Comparison of ENCODE assay signal across 8 cellular contexts in genomic region chr5:76402880-76403712, GRCh38. TPM values are rescaled to one million over a fixed set of nuclear protein-coding genes. Genes with fewer than 3 reads are reported as not detected.
DNase-seq lines count a peak whose midpoint lies in the region; ATAC-seq and TF ChIP-seq lines count a peak whose summit lies in the region.

IQGAP2 (plus strand) TSS chr5:76403285; CDS start chr5:76403546, 261 bp downstream.

- H3K9ac ChIP-seq in SK-N-MC (ENCODE audit: insufficient read length) = peak within 1 kb of the TSS; percentile 83

- DNase-seq in CD8-positive, alpha-beta T cell = peak; percentile 73 to 92 (median 80)
- DNase-seq in SK-N-MC (ENCODE audit: low read depth, low spot score) = no peak
- peak; percentile 83 for DNase-seq in activated naive CD4-positive, alpha-beta T cell treated with Interleukin-2 at 50 U/mL for 16 hours
- peak; percentile 62 to 84 for DNase-seq in cardiac muscle cell (ENCODE audit: low read depth in 1 of 2, low spot score in 1 of 2)
- DNase-seq in posterior vena cava (ENCODE audit: low spot score) = peak; percentile 93
- DNase-seq in upper lobe of right lung = peak; percentile 91

- peak within 1 kb of the TSS; percentile 90 for H3K27ac ChIP-seq in CD8-positive, alpha-beta T cell (ENCODE audit: low read depth, low read length)
- H3K27ac ChIP-seq in SK-N-MC (peak within 1 kb of the TSS; percentile 38; the same call in 1 of the 2 replicates), cardiac muscle cell (no peak within 1 kb of the TSS), upper lobe of right lung (peak within 1 kb of the TSS; percentile 76)

- peak; percentile 54 for ATAC-seq in CD8-positive, alpha-beta T cell
- ATAC-seq in GM19395 (IDR thresholded peaks at IDR 0.05; ENCODE audit: unreplicated experiment) (peak; percentile 55), HG03520 (IDR thresholded peaks at IDR 0.05; ENCODE audit: unreplicated experiment) (peak; percentile 54), upper lobe of right lung (peak; percentile 93)

- H3K4me3 Mint-ChIP-seq in CD8-positive, alpha-beta T cell = peak within 1 kb of the TSS; percentile 95

- H3K27me3 Mint-ChIP-seq in CD8-positive, alpha-beta T cell (ENCODE audit: low read depth) = no peaks in the 10 kb centered on the region

- no peaks in the 10 kb centered on the region for H3K27me3 ChIP-seq in CD8-positive, alpha-beta T cell (ENCODE audit: insufficient read depth, low read length)
- peaks cover 5% of the 10 kb centered on the region for H3K27me3 ChIP-seq in cardiac muscle cell
- H3K27me3 ChIP-seq in upper lobe of right lung = no peaks in the 10 kb centered on the region

- H3K4me1 ChIP-seq in CD8-positive, alpha-beta T cell (ENCODE audit: insufficient read depth, low read length) = peaks cover 44% of the 10 kb centered on the region
- H3K4me1 ChIP-seq in cardiac muscle cell (ENCODE audit: low read depth) (no peaks in the 10 kb centered on the region), upper lobe of right lung (peaks cover 10% of the 10 kb centered on the region)

- H3K27ac Mint-ChIP-seq in CD8-positive, alpha-beta T cell = peak within 1 kb of the TSS; percentile 98

- H3K36me3 Mint-ChIP-seq in CD8-positive, alpha-beta T cell = peaks cover 7% of the 10 kb centered on the region

- peak within 1 kb of the TSS; percentile 77 for H3K4me3 ChIP-seq in CD8-positive, alpha-beta T cell (ENCODE audit: low read depth, low read length)
- peak within 1 kb of the TSS; percentile 88 for H3K4me3 ChIP-seq in SK-N-MC
- peak within 1 kb of the TSS; percentile 91 for H3K4me3 ChIP-seq in cardiac muscle cell
- H3K4me3 ChIP-seq in upper lobe of right lung = peak within 1 kb of the TSS; percentile 69

- H3K36me3 ChIP-seq in CD8-positive, alpha-beta T cell (ENCODE audit: insufficient read depth, low read length) = no peaks in the 10 kb centered on the region
- H3K36me3 ChIP-seq in SK-N-MC (ENCODE audit: insufficient read depth, low read length) (no peaks in the 10 kb centered on the region), cardiac muscle cell (no peaks in the 10 kb centered on the region), upper lobe of right lung (no peaks in the 10 kb centered on the region)

- H3K9me3 Mint-ChIP-seq in CD8-positive, alpha-beta T cell = peaks cover 1% of the 10 kb centered on the region

- H3K4me1 Mint-ChIP-seq in CD8-positive, alpha-beta T cell (ENCODE audit: low read depth) = peaks cover 53% of the 10 kb centered on the region

- H3K9me3 ChIP-seq in CD8-positive, alpha-beta T cell (ENCODE audit: low read length) = no peaks in the 10 kb centered on the region
- H3K9me3 ChIP-seq in SK-N-MC (ENCODE audit: low read depth, low read length) (no peaks in the 10 kb centered on the region), cardiac muscle cell (ENCODE audit: low read depth) (no peaks in the 10 kb centered on the region), upper lobe of right lung (no peaks in the 10 kb centered on the region)

- CTCF ChIA-PET in CD8-positive, alpha-beta T cell (lab: Charles Lee) = interaction anchor here (0.6 to 6.0 kb wide), 39 partner anchors 10 to 253 kb away, joined by 3 to 65 read pairs (median 4); no protein-coding TSS in a partner anchor

- TF ChIP-seq CTCF in CD8-positive, alpha-beta T cell (IDR thresholded peaks at IDR 0.05) = peak; percentile 70
- TF ChIP-seq CTCF in cardiac muscle cell (IDR thresholded peaks at IDR 0.05; ENCODE audit: low read depth, low read length) (peak; percentile 69), upper lobe of right lung (IDR thresholded peaks at IDR 0.05) (peak; percentile 78)

- intact Hi-C loops in CD8-positive, alpha-beta T cell (cut with DNase I, micrococcal nuclease) = loop anchor here (1.0 to 10.0 kb wide), 16 partner anchors 10 to 1374 kb away; partner anchors contain the start of genes CERT1 (in 1 of the 2), GCNT4 (in 1 of the 2), POLK (in 1 of the 2) and TBCA (in 1 of the 2)
- intact Hi-C loops in posterior vena cava (cut with DNase I) (no loop called here), upper lobe of right lung (cut with DNase I) (no loop called here)

- POLR2A ChIA-PET in CD8-positive, alpha-beta T cell (lab: Charles Lee) = interaction anchor here (0.6 to 3.4 kb wide), 25 partner anchors 14 to 679 kb away, joined by 3 to 46 read pairs (median 4); no protein-coding TSS in a partner anchor

RNA-seq across cellular contexts. Expression of gene IQGAP2, which starts in this region (rescaled TPM):
- 10 to 100 TPM; 30.9 to 34.3 TPM for total RNA-seq in CD8-positive, alpha-beta T cell
- total RNA-seq in cardiac muscle cell = 8.7 and 10.8 TPM in 2 replicates
- 4.1 and 5.6 TPM in 2 replicates for polyA plus RNA-seq in cardiac muscle cell
- 10 to 100 TPM; 12.9 to 15.0 TPM for total RNA-seq in posterior vena cava
- 31.0 TPM for total RNA-seq in upper lobe of right lung

Comparison
In these comparisons a context has a peak if more than half of its experiments do, and no peak if none do; other contexts are left out.
1. intact Hi-C loops: an anchor here in CD8-positive, alpha-beta T cell (1.0 to 10.0 kb wide); none called in posterior vena cava and upper lobe of right lung.